18 cellular contexts compared by ENCODE assay signal in genomic region chr12:25771062-25771461, GRCh38.
DNase-seq lines count a peak whose midpoint lies in the region; ATAC-seq and TF ChIP-seq lines count a peak whose summit lies in the region.
"Had no signal": no experiment of that assay in that cellular context is flagged by ENCODE, and none has a peak within 500 bp of the region (broad histone marks: within the 10 kb centered on the region; RNA-seq: fewer than 3 reads in every experiment).

No MANE protein-coding gene starts in this region.

- H3K36me3 Mint-ChIP-seq in stimulated activated naive B cell treated with anti-CD40 and anti-IgM and Interleukin-4, amounts not matched to agents 10 μg/mL and 1 μg/mL and 100 μg/mL, for 72 hours = no peaks in the 10 kb centered on the region
- H3K36me3 Mint-ChIP-seq: immature natural killer cell, mesothelial cell of epicardium had no signal

- no peak overlapping the region for H3K27ac Mint-ChIP-seq in stimulated activated naive B cell treated with anti-CD40 and anti-IgM and Interleukin-4, amounts not matched to agents 10 μg/mL and 1 μg/mL and 100 μg/mL, for 72 hours
- H3K27ac Mint-ChIP-seq: immature natural killer cell, mesothelial cell of epicardium had no signal

- H3K4me1 Mint-ChIP-seq in stimulated activated naive B cell treated with anti-CD40 and anti-IgM and Interleukin-4, amounts not matched to agents 10 μg/mL and 1 μg/mL and 100 μg/mL, for 72 hours = no peaks in the 10 kb centered on the region
- H3K4me1 Mint-ChIP-seq: immature natural killer cell had no signal

- no peak overlapping the region for H3K4me3 Mint-ChIP-seq in stimulated activated naive B cell treated with anti-CD40 and anti-IgM and Interleukin-4, amounts not matched to agents 10 μg/mL and 1 μg/mL and 100 μg/mL, for 72 hours
- H3K4me3 Mint-ChIP-seq: immature natural killer cell, mesothelial cell of epicardium had no signal

- peaks cover 0 to 3% of the 10 kb centered on the region in 2 donors for H3K27me3 Mint-ChIP-seq in stimulated activated naive B cell treated with anti-CD40 and anti-IgM and Interleukin-4, amounts not matched to agents 10 μg/mL and 1 μg/mL and 100 μg/mL, for 72 hours

- no peaks in the 10 kb centered on the region for H3K9me3 Mint-ChIP-seq in stimulated activated naive B cell treated with anti-CD40 and anti-IgM and Interleukin-4, amounts not matched to agents 10 μg/mL and 1 μg/mL and 100 μg/mL, for 72 hours
- H3K9me3 Mint-ChIP-seq: mesothelial cell of epicardium had no signal

- ATAC-seq in HG02884 (IDR thresholded peaks at IDR 0.05; ENCODE audit: unreplicated experiment) = peak; percentile 50
- ATAC-seq in stimulated activated naive B cell treated with anti-CD40 and anti-IgM and Interleukin-4, amounts not matched to agents 10 μg/mL and 1 μg/mL and 100 μg/mL, for 72 hours (replicated peaks) = peak; percentile 45 to 80
- ATAC-seq: K562 had no signal

- H3K4me3 ChIP-seq in cardiac fibroblast (replicated peaks in 1 of 2; ENCODE audit: low read depth in 2 of 2, low read length in 2 of 2) = no peak overlapping the region
- H3K4me3 ChIP-seq: adrenal gland, K562, testis had no signal

- no peak for TF ChIP-seq CTCF in cardiac fibroblast (IDR thresholded peaks at IDR 0.05; ENCODE audit: low read depth, low read length)

- DNase-seq in NOMO-1 (lab: John Stamatoyannopoulos, UW; ENCODE audit: unreplicated experiment in 2 of 2) = peak; percentile 85 to 93
- peak; percentile 48 to 56 for DNase-seq in cardiac fibroblast (ENCODE audit: low read depth in 2 of 2)
- DNase-seq in stimulated activated naive B cell treated with anti-CD40 and anti-IgM and Interleukin-4, amounts not matched to agents 10 μg/mL and 1 μg/mL and 100 μg/mL, for 72 hours = no peak
- DNase-seq in activated naive CD4-positive, alpha-beta T cell (lab: John Stamatoyannopoulos, UW) = no peak
- DNase-seq in stimulated activated CD4-positive, alpha-beta T cell treated with anti-CD3 and anti-CD28 coated beads, Interleukin-2, amount 100 ng/mL, for 48 hours = no peak
- no peak for DNase-seq in iPS-NIHi7 (ENCODE audit: extremely low spot score)
- DNase-seq in GM03348 (ENCODE audit: low spot score) = no peak
- DNase-seq: activated CD8-positive, alpha-beta memory T cell treated with anti-CD3 and anti-CD28 coated beads, Interleukin-2, amount 50 U/mL, for 48 hours; adrenal gland; dermis blood vessel endothelial cell; immature natural killer cell; NCI-H187; NCI-H748 treated with DMSO at 0.1 percent for 48 hours; SHP77 treated with DMSO at 0.1 percent for 48 hours; testis had no signal

Comparison
In these comparisons a context has a peak if more than half of its experiments do, and no peak if none do; other contexts are left out.
1. DNase-seq: peak in NOMO-1 (2 of 2) and cardiac fibroblast (2 of 2); none in stimulated activated naive B cell treated with anti-CD40 and anti-IgM and Interleukin-4, amounts not matched to agents 10 μg/mL and 1 μg/mL and 100 μg/mL, for 72 hours (single experiment), activated naive CD4-positive, alpha-beta T cell (0 of 4), stimulated activated CD4-positive, alpha-beta T cell treated with anti-CD3 and anti-CD28 coated beads, Interleukin-2, amount 100 ng/mL, for 48 hours (0 of 2), iPS-NIHi7 (single experiment) and GM03348 (single experiment).